In genomic region chr1:198788561-198789064, GRCh38 we compare ENCODE assay signal across 8 cellular contexts.
DNase-seq lines count a peak whose midpoint lies in the region; ATAC-seq and TF ChIP-seq lines count a peak whose summit lies in the region.

No MANE protein-coding gene starts in this region.

- DNase-seq in stimulated activated CD4-positive, alpha-beta T cell treated with anti-CD3 and anti-CD28 coated beads, Interleukin-4, amount 100 ng/mL, for 24 hours = peak; percentile 4
- no peak for DNase-seq in stimulated activated CD4-positive, alpha-beta T cell treated with anti-CD3 and anti-CD28 coated beads, Interleukin-4, amount 100 ng/mL, for 4 hours
- DNase-seq in PC-3 (peak; percentile 29), hepatocyte (ENCODE audit: low spot score) (peak; percentile 34), foreskin fibroblast (no peak), NOMO-1 (lab: John Stamatoyannopoulos, UW; ENCODE audit: unreplicated experiment in 2 of 2) (no peak)
- no peak for DNase-seq in stimulated activated naive CD4-positive, alpha-beta T cell treated with Interleukin-2 at 50 U/mL for 16 hours (lab: John Stamatoyannopoulos, UW)

- H2AFZ ChIP-seq in PC-3 (ENCODE audit: low read length) = no peak overlapping the region
- no peak overlapping the region for H2AFZ ChIP-seq in hepatocyte

- BruUV-seq in PC-3 (replicated peaks; lab: Mats Ljungman, UMichigan) = no TSS peak

- H3K9me3 ChIP-seq in PC-3 (ENCODE audit: low read length) = no peaks in the 10 kb centered on the region
- no peaks in the 10 kb centered on the region for H3K9me3 ChIP-seq in hepatocyte (ENCODE audit: low read depth)

- no peak overlapping the region for H3K9ac ChIP-seq in PC-3 (ENCODE audit: low read length)

- 29% methylated on average over 3 of the region's 3 CpGs for WGBS in hepatocyte (ENCODE audit: low lambda C conversion rate, missing lambda C conversion rate)

- no peaks in the 10 kb centered on the region for H3K9me2 ChIP-seq in PC-3 (replicated peaks; ENCODE audit: low read length)
- no peaks in the 10 kb centered on the region for H3K9me2 ChIP-seq in hepatocyte (replicated peaks; ENCODE audit: insufficient read depth)

- no peaks in the 10 kb centered on the region for H4K20me1 ChIP-seq in PC-3 (ENCODE audit: low read length)
- H4K20me1 ChIP-seq in hepatocyte (ENCODE audit: insufficient read depth, poor library complexity, severe bottlenecking) = no peaks in the 10 kb centered on the region

- POLR2A ChIA-PET in PC-3 (lab: Charles Lee; ENCODE audit: unreplicated experiment) = no interaction called here

- CTCF ChIA-PET in PC-3 (lab: Charles Lee) = no interaction called here

- no peaks in the 10 kb centered on the region for H3K4me1 ChIP-seq in PC-3 (ENCODE audit: insufficient read depth, low read length)
- no peaks in the 10 kb centered on the region for H3K4me1 ChIP-seq in hepatocyte (ENCODE audit: insufficient read depth)

- H3K4me3 ChIP-seq in PC-3 (ENCODE audit: low read length) = no peak overlapping the region
- no peak overlapping the region for H3K4me3 ChIP-seq in hepatocyte
- no peak overlapping the region for H3K4me3 ChIP-seq in foreskin fibroblast (ENCODE audit: low read depth in 1 of 2, low read length in 2 of 2)

- peak; percentile 52 for TF ChIP-seq CTCF in PC-3 (conservative IDR thresholded peaks at IDR 0.05; ENCODE audit: low read depth, low read length)
- TF ChIP-seq CTCF in hepatocyte (IDR thresholded peaks at IDR 0.05; ENCODE audit: poor library complexity) = peak; percentile 45
- no peak for TF ChIP-seq CTCF in foreskin fibroblast (IDR thresholded peaks at IDR 0.05; ENCODE audit: low read depth, low read length)

- H3K27ac ChIP-seq in PC-3 (ENCODE audit: low read length) (no peak overlapping the region), hepatocyte (no peak overlapping the region)

- ATAC-seq in HG02938 (IDR thresholded peaks at IDR 0.05; ENCODE audit: unreplicated experiment) (peak; percentile 99), PC-3 (no peak)

- H3K79me2 ChIP-seq in PC-3 (ENCODE audit: low read length) (no peaks in the 10 kb centered on the region), hepatocyte (no peaks in the 10 kb centered on the region)

- H3K4me2 ChIP-seq in PC-3 (ENCODE audit: low read length) = no peak overlapping the region
- no peak overlapping the region for H3K4me2 ChIP-seq in hepatocyte

- no peaks in the 10 kb centered on the region for H3K36me3 ChIP-seq in PC-3 (ENCODE audit: low read depth, low read length)
- H3K36me3 ChIP-seq in hepatocyte (replicated peaks; ENCODE audit: insufficient read depth, low read depth) = no peaks in the 10 kb centered on the region

- H3K27me3 ChIP-seq in PC-3 (ENCODE audit: low read length) (no peaks in the 10 kb centered on the region), hepatocyte (no peaks in the 10 kb centered on the region)

- intact Hi-C loops in PC-3 (cut with micrococcal nuclease) = no loop called here

- H3F3A ChIP-seq in PC-3 (ENCODE audit: low read length, unreplicated experiment) = no peaks in the 10 kb centered on the region

Comparison
In these comparisons a context has a peak if more than half of its experiments do, and no peak if none do; other contexts are left out.
1. DNase-seq: peak in stimulated activated CD4-positive, alpha-beta T cell treated with anti-CD3 and anti-CD28 coated beads, Interleukin-4, amount 100 ng/mL, for 24 hours (single experiment), PC-3 (single experiment) and hepatocyte (single experiment); none in stimulated activated CD4-positive, alpha-beta T cell treated with anti-CD3 and anti-CD28 coated beads, Interleukin-4, amount 100 ng/mL, for 4 hours (0 of 2), foreskin fibroblast (0 of 2), NOMO-1 (0 of 2) and stimulated activated naive CD4-positive, alpha-beta T cell treated with Interleukin-2 at 50 U/mL for 16 hours (single experiment).